In genomic region chr9:134217431-134218210, GRCh38 we compare ENCODE assay signal across 11 cellular contexts. TPM values are rescaled to one million over a fixed set of nuclear protein-coding genes. Genes with fewer than 3 reads are reported as not detected.
DNase-seq lines count a peak whose midpoint lies in the region; ATAC-seq and TF ChIP-seq lines count a peak whose summit lies in the region.
"Had no signal": no experiment of that assay in that cellular context is flagged by ENCODE, and none has a peak within 500 bp of the region (broad histone marks: within the 10 kb centered on the region; RNA-seq: fewer than 3 reads in every experiment).

No MANE protein-coding gene starts in this region.

- no peaks in the 10 kb centered on the region for H3K9me3 ChIP-seq in Loucy (ENCODE audit: insufficient read depth, low read depth, low read length)
- H3K9me3 ChIP-seq: neutrophil had no signal

- no peak overlapping the region for H3K4me3 Mint-ChIP-seq in osteocyte (ENCODE audit: unreplicated experiment)

- H2AFZ ChIP-seq in Loucy (ENCODE audit: low read length) = no peak overlapping the region

- ATAC-seq in GM21447 (IDR thresholded peaks at IDR 0.05; ENCODE audit: unreplicated experiment) = no peak

- no peaks in the 10 kb centered on the region for H3F3A ChIP-seq in Loucy (ENCODE audit: low read depth)

- no peak overlapping the region for H3K27ac Mint-ChIP-seq in osteocyte (ENCODE audit: unreplicated experiment)

- H3K27me3 ChIP-seq in Loucy (ENCODE audit: insufficient read depth, low read length, poor library complexity, severe bottlenecking) = no peaks in the 10 kb centered on the region

- H3K4me1 ChIP-seq in Loucy (ENCODE audit: insufficient read depth, low read length, poor library complexity, severe bottlenecking) = no peaks in the 10 kb centered on the region

- TF ChIP-seq CTCF in Loucy (conservative IDR thresholded peaks at IDR 0.05; ENCODE audit: low read length) = peak; percentile 36
- TF ChIP-seq CTCF in astrocyte of the spinal cord (IDR thresholded peaks at IDR 0.05; ENCODE audit: low read depth, low read length) = peak; percentile 14
- peak; percentile 11 for TF ChIP-seq CTCF in osteocyte (IDR thresholded peaks at IDR 0.05)

- H3K9me2 ChIP-seq in Loucy (replicated peaks; ENCODE audit: low read depth, low read length) = no peaks in the 10 kb centered on the region

- H3K4me2 ChIP-seq in Loucy (ENCODE audit: low read depth, low read length, poor library complexity, severe bottlenecking) = no peak overlapping the region

- H3K27me3 Mint-ChIP-seq in osteocyte (ENCODE audit: unreplicated experiment) = no peaks in the 10 kb centered on the region

- H3K36me3 ChIP-seq in Loucy (ENCODE audit: insufficient read depth, low read length) = no peaks in the 10 kb centered on the region
- H3K36me3 ChIP-seq: neutrophil had no signal

- H3K4me3 ChIP-seq in Loucy (ENCODE audit: low read length, poor library complexity, severe bottlenecking) (no peak overlapping the region), astrocyte of the spinal cord (ENCODE audit: low read depth, low read length) (no peak overlapping the region)

- H4K20me1 ChIP-seq in Loucy (ENCODE audit: insufficient read depth, low read length, poor library complexity, severe bottlenecking) = no peaks in the 10 kb centered on the region

- DNase-seq in NCI-H82 (lab: John Stamatoyannopoulos, UW) (peak; percentile 49), NCI-H82 treated with DMSO at 0.1 percent for 48 hours (lab: John Stamatoyannopoulos, UW; ENCODE audit: unreplicated experiment) (no peak), astrocyte of the spinal cord (ENCODE audit: low read depth, low spot score) (no peak), osteocyte (ENCODE audit: extremely low spot score, unreplicated experiment) (no peak), amniotic stem cell (lab: John Stamatoyannopoulos, UW) (no peak), epidermal melanocyte (ENCODE audit: insufficient read length, low spot score) (no peak)
- DNase-seq: NCI-H1436 treated with DMSO at 0.1 percent for 48 hours had no signal

- in situ Hi-C loops in astrocyte of the spinal cord (cut with HindIII; ENCODE audit: low sequenced_read_pairs) = no loop called here

- H3K36me3 Mint-ChIP-seq in osteocyte (ENCODE audit: unreplicated experiment) = no peaks in the 10 kb centered on the region

- H3K9me3 Mint-ChIP-seq in osteocyte (ENCODE audit: unreplicated experiment) = no peaks in the 10 kb centered on the region

- no peak overlapping the region for H3K9ac ChIP-seq in Loucy (ENCODE audit: low read depth, low read length, poor library complexity, severe bottlenecking)

- no peaks in the 10 kb centered on the region for H3K79me2 ChIP-seq in Loucy (ENCODE audit: insufficient read depth, low read length)

- peaks cover 56% of the 10 kb centered on the region for H3K4me1 Mint-ChIP-seq in osteocyte (ENCODE audit: unreplicated experiment)

RNA-seq across cellular contexts. Expression of gene RNU6ATAC, which starts 53.3 kb away (rescaled TPM):
- 38.9 and 49.4 TPM in 2 replicates for total RNA-seq in osteocyte
- total RNA-seq: glomerular endothelial cell had no signal
